Comparison of ENCODE assay signal across 24 cellular contexts in the genomic region with DNA sequence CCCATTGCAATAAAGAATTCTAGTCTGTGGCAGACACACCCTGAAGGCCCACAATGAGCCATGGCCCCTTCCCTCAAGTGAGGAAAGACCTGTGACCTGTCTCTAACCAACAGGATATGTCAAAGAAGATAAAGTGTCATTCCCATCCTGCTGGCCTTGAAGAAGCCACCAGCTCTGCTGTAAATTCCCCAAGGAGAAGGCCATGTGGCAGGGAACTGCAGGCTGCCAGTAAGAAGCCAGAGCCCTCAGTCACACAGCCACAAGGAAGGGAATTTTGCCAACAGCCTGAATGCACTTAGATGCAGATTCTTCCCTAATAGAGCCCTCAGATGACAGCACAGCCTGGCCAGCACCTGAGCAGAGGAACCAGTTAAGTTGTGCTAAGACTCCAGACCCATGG. TPM values are rescaled to one million over a fixed set of nuclear protein-coding genes. Genes with fewer than 3 reads are reported as not detected.
"Had no signal": no experiment of that assay in that cellular context is flagged by ENCODE, and none has a peak within 500 bp of the region (broad histone marks: within the 10 kb centered on the region; RNA-seq: fewer than 3 reads in every experiment).

No MANE protein-coding gene starts in this region.

- H3K27ac Mint-ChIP-seq: activated CD4-positive, alpha-beta T cell treated with anti-CD3 and anti-CD28 coated beads, Interleukin-2, amount 10 ng/mL, durations not matched to agents 24 days and 14 days; activated CD8-positive, alpha-beta memory T cell treated with anti-CD3 and anti-CD28 coated beads, Interleukin-2, amount 10 ng/mL, durations not matched to agents 7 days and 5 days; activated naive CD4-positive, alpha-beta T cell treated with anti-CD3 and anti-CD28 coated beads, Interleukin-2, amount 50 U/mL, for 24 hours; activated T-cell treated with anti-CD3 and anti-CD28 coated beads, Interleukin-2, amount 50 U/mL, for 24 hours; activated T-helper 1 cell treated with anti-CD3 and anti-CD28 coated beads, Interleukin-12 subunit alpha, Interleukin-12 subunit beta, Interleukin-2, Interleukin-4 antibody, amounts not matched to agents 30 ng/mL and 10 ng/mL and 1 ng/mL, durations not matched to agents 14 hours and 24 hours and 36 hours; T-helper 1 cell treated with Interleukin-12 subunit alpha and Interleukin-12 subunit beta and Interleukin-4 antibody, amounts not matched to agents 30 μg/mL and 1 μg/mL, for 36 hours; WTC11 had no signal

- H3K4me3 Mint-ChIP-seq: activated CD4-positive, alpha-beta T cell treated with anti-CD3 and anti-CD28 coated beads, Interleukin-2, amount 10 ng/mL, durations not matched to agents 24 days and 14 days; activated CD8-positive, alpha-beta memory T cell treated with anti-CD3 and anti-CD28 coated beads, Interleukin-2, amount 10 ng/mL, durations not matched to agents 7 days and 5 days; activated naive CD4-positive, alpha-beta T cell treated with anti-CD3 and anti-CD28 coated beads, Interleukin-2, amount 50 U/mL, for 24 hours; activated T-cell treated with anti-CD3 and anti-CD28 coated beads, Interleukin-2, amount 50 U/mL, for 24 hours; activated T-helper 1 cell treated with anti-CD3 and anti-CD28 coated beads, Interleukin-12 subunit alpha, Interleukin-12 subunit beta, Interleukin-2, Interleukin-4 antibody, amounts not matched to agents 30 ng/mL and 10 ng/mL and 1 ng/mL, durations not matched to agents 14 hours and 24 hours and 36 hours; T-helper 1 cell treated with Interleukin-12 subunit alpha and Interleukin-12 subunit beta and Interleukin-4 antibody, amounts not matched to agents 30 μg/mL and 1 μg/mL, for 36 hours; WTC11 had no signal

- H3K9me3 ChIP-seq: SJSA1 had no signal

- H3K9me3 Mint-ChIP-seq: activated CD4-positive, alpha-beta T cell treated with anti-CD3 and anti-CD28 coated beads, Interleukin-2, amount 10 ng/mL, durations not matched to agents 24 days and 14 days; activated naive CD4-positive, alpha-beta T cell treated with anti-CD3 and anti-CD28 coated beads, Interleukin-2, amount 50 U/mL, for 24 hours; activated T-helper 1 cell treated with anti-CD3 and anti-CD28 coated beads, Interleukin-12 subunit alpha, Interleukin-12 subunit beta, Interleukin-2, Interleukin-4 antibody, amounts not matched to agents 30 ng/mL and 10 ng/mL and 1 ng/mL, durations not matched to agents 14 hours and 24 hours and 36 hours; T-helper 1 cell treated with Interleukin-12 subunit alpha and Interleukin-12 subunit beta and Interleukin-4 antibody, amounts not matched to agents 30 μg/mL and 1 μg/mL, for 36 hours had no signal

- H3K9ac ChIP-seq: KMS-11 had no signal

- DNase-seq: activated CD4-positive, alpha-beta T cell treated with anti-CD3 and anti-CD28 coated beads, Interleukin-2, amount 10 ng/mL, durations not matched to agents 24 days and 14 days; activated CD4-positive, alpha-beta T cell treated with anti-CD3 and anti-CD28 coated beads, Interleukin-2, amount 50 U/mL, for 48 hours; activated CD4-positive, CD25-positive, alpha-beta regulatory T cell treated with anti-CD3 and anti-CD28 coated beads, Interleukin-2, amount 50 U/mL, for 72 hours; activated CD8-positive, alpha-beta memory T cell treated with anti-CD3 and anti-CD28 coated beads, Interleukin-2, amount 10 ng/mL, durations not matched to agents 7 days and 5 days; activated effector memory CD4-positive, alpha-beta T cell treated with Interleukin-2 at 50 U/mL for 16 hours; activated naive CD4-positive, alpha-beta T cell; activated T-cell treated with anti-CD3 and anti-CD28 coated beads, Interleukin-2, amount 50 U/mL, for 24 hours; amygdala; brain microvascular endothelial cell; NCI-H1092; NCI-H1417; NCI-H1930; NCI-H446; NCI-H524; PC-3; SHP77 had no signal

- H3K4me2 ChIP-seq: KMS-11 had no signal

- H3K36me3 ChIP-seq: brain microvascular endothelial cell, SJSA1 had no signal

- H3K4me1 ChIP-seq: SJSA1 had no signal

- H3K27ac ChIP-seq: brain microvascular endothelial cell, KMS-11, SJSA1 had no signal

- H3K27me3 ChIP-seq: brain microvascular endothelial cell had no signal

- H3K4me3 ChIP-seq: SJSA1 had no signal

- H3K27me3 Mint-ChIP-seq: activated CD4-positive, alpha-beta T cell treated with anti-CD3 and anti-CD28 coated beads, Interleukin-2, amount 10 ng/mL, durations not matched to agents 24 days and 14 days; activated CD8-positive, alpha-beta memory T cell treated with anti-CD3 and anti-CD28 coated beads, Interleukin-2, amount 10 ng/mL, durations not matched to agents 7 days and 5 days; activated naive CD4-positive, alpha-beta T cell treated with anti-CD3 and anti-CD28 coated beads, Interleukin-2, amount 50 U/mL, for 24 hours; activated T-cell treated with anti-CD3 and anti-CD28 coated beads, Interleukin-2, amount 50 U/mL, for 24 hours had no signal

- H3K4me1 Mint-ChIP-seq: activated CD4-positive, alpha-beta T cell treated with anti-CD3 and anti-CD28 coated beads, Interleukin-2, amount 10 ng/mL, durations not matched to agents 24 days and 14 days; activated CD8-positive, alpha-beta memory T cell treated with anti-CD3 and anti-CD28 coated beads, Interleukin-2, amount 10 ng/mL, durations not matched to agents 7 days and 5 days; activated naive CD4-positive, alpha-beta T cell treated with anti-CD3 and anti-CD28 coated beads, Interleukin-2, amount 50 U/mL, for 24 hours; WTC11 had no signal

- H3K36me3 Mint-ChIP-seq: activated CD8-positive, alpha-beta memory T cell treated with anti-CD3 and anti-CD28 coated beads, Interleukin-2, amount 10 ng/mL, durations not matched to agents 7 days and 5 days; activated naive CD4-positive, alpha-beta T cell treated with anti-CD3 and anti-CD28 coated beads, Interleukin-2, amount 50 U/mL, for 24 hours; WTC11 had no signal

RNA-seq across cellular contexts. Expression of gene VIP, which starts 24.8 kb away (rescaled TPM):
- total RNA-seq: activated CD4-positive, alpha-beta T cell treated with anti-CD3 and anti-CD28 coated beads, Interleukin-2, amount 10 ng/mL, durations not matched to agents 24 days and 14 days; activated CD8-positive, alpha-beta memory T cell treated with anti-CD3 and anti-CD28 coated beads, Interleukin-2, amount 10 ng/mL, durations not matched to agents 7 days and 5 days; activated T-helper 1 cell treated with anti-CD3 and anti-CD28 coated beads, Interleukin-12 subunit alpha, Interleukin-12 subunit beta, Interleukin-2, Interleukin-4 antibody, amounts not matched to agents 30 ng/mL and 10 ng/mL and 1 ng/mL, durations not matched to agents 14 hours and 24 hours and 36 hours; chondrocyte; MCF 10A; PC-3; WTC11 had no signal
